Comparison of ENCODE assay signal across 15 cellular contexts in the genomic region with DNA sequence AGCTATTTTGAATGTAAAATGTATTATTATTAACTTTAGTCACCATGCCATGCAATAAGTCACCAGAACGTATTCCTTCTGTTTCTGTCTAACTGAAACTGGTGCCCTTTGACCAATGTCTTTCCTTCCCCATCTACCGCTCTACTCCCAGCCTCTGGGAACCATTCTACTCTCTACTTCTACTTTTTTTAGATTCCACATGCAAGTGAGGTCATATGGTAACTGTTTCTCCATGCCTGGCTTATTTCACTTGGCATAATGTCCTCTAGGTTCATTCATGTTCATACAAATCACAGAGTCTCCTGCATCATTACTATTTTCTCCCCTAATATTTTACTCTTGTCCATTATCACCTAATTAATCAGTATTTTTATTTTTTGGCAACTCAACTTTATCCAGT.
A peak's percentile ranks its signal among the peaks of the same experiment; 100 is the strongest.
DNase-seq lines count a peak whose midpoint lies in the region; ATAC-seq, FAIRE-seq and TF ChIP-seq lines count a peak whose summit lies in the region.
"Had no signal": no experiment of that assay in that cellular context is flagged by ENCODE, and none has a peak within 500 bp of the region (broad histone marks: within the 10 kb centered on the region; RNA-seq: fewer than 3 reads in every experiment).

No MANE protein-coding gene starts in this region.

- H3K27ac ChIP-seq in ACC112 (ENCODE audit: low read depth, low read length): no peak overlapping the region
- H3K27ac ChIP-seq in GM23248: no peak overlapping the region
- H3K27ac ChIP-seq in foreskin keratinocyte: peak overlapping the region; percentile 92
- no peak overlapping the region for H3K27ac ChIP-seq in psoas muscle

- H3K4me2 ChIP-seq in GM23248 (ENCODE audit: unreplicated experiment): no peak overlapping the region

- H3F3A ChIP-seq in GM23248 (ENCODE audit: insufficient read depth): peaks cover 40% of the 10 kb centered on the region

- no peak overlapping the region for H3K9ac ChIP-seq in GM23248

- H3K27me3 ChIP-seq in ACC112 (ENCODE audit: insufficient read depth, low read length) (no peaks in the 10 kb centered on the region), GM23248 (replicated peaks; ENCODE audit: insufficient read depth) (no peaks in the 10 kb centered on the region), bronchial epithelial cell (ENCODE audit: control insufficient read depth, insufficient read depth, low read length) (no peaks in the 10 kb centered on the region), foreskin keratinocyte (no peaks in the 10 kb centered on the region), psoas muscle (ENCODE audit: insufficient read depth in 3 of 3, low read length in 2 of 3) (no peaks in the 10 kb centered on the region)

- H3K79me2 ChIP-seq in ACC112 (ENCODE audit: control insufficient read depth, insufficient read depth, low read length, unreplicated experiment) (no peaks in the 10 kb centered on the region), GM23248 (ENCODE audit: insufficient read depth) (no peaks in the 10 kb centered on the region)

- in situ Hi-C loops in GM23248 (cut with MboI): no loop called here

- no peak for FAIRE-seq in bronchial epithelial cell (lab: Jason Lieb, UNC)
- FAIRE-seq: H54 had no signal

- no peaks in the 10 kb centered on the region for H3K36me3 ChIP-seq in ACC112 (ENCODE audit: insufficient read depth, low read length)
- no peaks in the 10 kb centered on the region for H3K36me3 ChIP-seq in GM23248 (ENCODE audit: low read depth)
- H3K36me3 ChIP-seq in bronchial epithelial cell (ENCODE audit: control insufficient read depth, insufficient read depth, low read length): no peaks in the 10 kb centered on the region
- no peaks in the 10 kb centered on the region for H3K36me3 ChIP-seq in psoas muscle (ENCODE audit: insufficient read depth in 1 of 2, low read depth in 1 of 2)

- CTCF ChIA-PET in HEK293T (lab: Yijun Ruan, JAX): no interaction called here

- H4K20me1 ChIP-seq in GM23248 (ENCODE audit: insufficient read depth): no peaks in the 10 kb centered on the region

- peaks cover 49% of the 10 kb centered on the region for H3K4me1 ChIP-seq in ACC112 (ENCODE audit: control insufficient read depth, insufficient read depth, low read length, unreplicated experiment)
- peaks cover 50% of the 10 kb centered on the region for H3K4me1 ChIP-seq in GM23248 (ENCODE audit: insufficient read depth)
- H3K4me1 ChIP-seq in foreskin keratinocyte: peaks cover 43% of the 10 kb centered on the region
- peaks cover 21% of the 10 kb centered on the region for H3K4me1 ChIP-seq in psoas muscle

- H3K9me3 ChIP-seq in GM23248 (ENCODE audit: low read depth) (no peaks in the 10 kb centered on the region), psoas muscle (no peaks in the 10 kb centered on the region)

- H2AFZ ChIP-seq in ACC112 (ENCODE audit: low read length, unreplicated experiment): peak overlapping the region; percentile 3
- no peak overlapping the region for H2AFZ ChIP-seq in GM23248

- POLR2A ChIA-PET in HEK293T (lab: Yijun Ruan, JAX): no interaction called here

- TF ChIP-seq CTCF in bronchial epithelial cell (IDR thresholded peaks at IDR 0.05; ENCODE audit: insufficient read depth, low read length, severe bottlenecking) (no peak), foreskin keratinocyte (conservative IDR thresholded peaks at IDR 0.05) (no peak), psoas muscle (IDR thresholded peaks at IDR 0.05) (no peak)

- H3K4me3 ChIP-seq in ACC112 (ENCODE audit: low read depth, low read length): no peak overlapping the region
- no peak overlapping the region for H3K4me3 ChIP-seq in GM23248
- no peak overlapping the region for H3K4me3 ChIP-seq in bronchial epithelial cell (ENCODE audit: low read depth, low read length)
- H3K4me3 ChIP-seq in psoas muscle: no peak overlapping the region

- no peaks in the 10 kb centered on the region for H3K9me2 ChIP-seq in GM23248 (ENCODE audit: insufficient read depth)

- intact Hi-C loops in psoas muscle (cut with DNase I): no loop called here

- ATAC-seq in foreskin keratinocyte (no peak), psoas muscle (no peak), HG03354 (IDR thresholded peaks at IDR 0.05; ENCODE audit: poor library complexity, severe bottlenecking, unreplicated experiment) (no peak)

- DNase-seq in GM23248 (peak; percentile 20), bronchial epithelial cell (ENCODE audit: low read depth) (peak; percentile 49), foreskin keratinocyte (no peak), GF-D8 (lab: John Stamatoyannopoulos, UW) (no peak), HEK293T (ENCODE audit: extremely low spot score) (no peak), psoas muscle (no peak)
- DNase-seq: CD4-positive, alpha-beta T cell; DND-41; MM.1S; NCI-H1436; NCI-H774; Right ventricle myocardium superior had no signal

- 60 to 62% methylated on average over 2 of the region's 2 CpGs for WGBS in GM23248 (ENCODE audit: low coverage in 1 of 2, low lambda C conversion rate in 2 of 2, missing lambda C conversion rate in 2 of 2), 2 experiments
- 40 to 80% (median 69%) methylated on average over 2 of the region's 2 CpGs for WGBS in psoas muscle, 3 donors

TF ChIP-seq in HEK293T, 16 proteins besides CTCF, POLR2A, EP300 and RAD21:
- TF ChIP-seq FOXK2 (IDR thresholded peaks at IDR 0.05) (no peak), ARNT (IDR thresholded peaks at IDR 0.05) (no peak), CTBP1 (IDR thresholded peaks at IDR 0.05; ENCODE audit: borderline replicate concordance) (no peak), ELF4 (IDR thresholded peaks at IDR 0.05) (no peak)

Comparison
In these comparisons a context has a peak if more than half of its experiments do, and no peak if none do; other contexts are left out.
1. DNase-seq: peak in GM23248 (single experiment) and bronchial epithelial cell (single experiment); none in foreskin keratinocyte (0 of 2), GF-D8 (single experiment), HEK293T (single experiment) and psoas muscle (0 of 2).